In the genomic region with DNA sequence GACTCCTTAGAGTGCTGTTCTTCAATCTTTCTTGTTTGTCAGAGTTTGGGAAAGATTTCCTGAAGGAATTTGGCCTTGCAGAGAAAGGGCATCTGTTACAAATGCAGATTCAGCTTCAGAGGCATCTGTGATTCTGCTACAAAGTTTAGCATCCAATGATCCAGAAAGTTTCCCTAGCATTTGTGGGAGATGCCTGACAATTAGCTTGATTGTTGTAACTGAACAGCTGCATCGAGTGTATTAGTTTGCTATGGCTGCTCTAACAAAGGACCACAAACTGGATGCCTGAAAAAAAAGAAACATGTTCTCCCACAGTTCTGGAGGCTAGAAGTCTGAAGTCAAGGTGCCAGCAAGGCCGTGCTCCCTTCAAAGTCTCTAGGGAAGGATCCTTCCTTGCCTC, we compare ENCODE assay signal across 19 cellular contexts.
DNase-seq lines count a peak whose midpoint lies in the region; ATAC-seq and TF ChIP-seq lines count a peak whose summit lies in the region.
"Had no signal": no experiment of that assay in that cellular context is flagged by ENCODE, and none has a peak within 500 bp of the region (broad histone marks: within the 10 kb centered on the region; RNA-seq: fewer than 3 reads in every experiment).

No MANE protein-coding gene starts in this region.

- TF ChIP-seq CTCF in esophagus muscularis mucosa (IDR thresholded peaks at IDR 0.05) = no peak

- H3K9me3 ChIP-seq in esophagus muscularis mucosa = peaks cover 0 to 10% (median 0%) of the 10 kb centered on the region in 4 donors
- H3K9me3 ChIP-seq: BE2C, HAP-1 had no signal

- DNase-seq in left lobe of liver (ENCODE audit: low spot score) = peak; percentile 4
- DNase-seq in putamen (ENCODE audit: low spot score) = peak; percentile 54
- DNase-seq in SKM-1 (lab: John Stamatoyannopoulos, UW; ENCODE audit: unreplicated experiment) = no peak
- no peak for DNase-seq in NCI-H146 treated with DMSO at 0.1 percent for 48 hours (lab: John Stamatoyannopoulos, UW; ENCODE audit: unreplicated experiment)
- no peak for DNase-seq in esophagus muscularis mucosa (ENCODE audit: extremely low spot score)
- DNase-seq: BE2C; CD4-positive, CD25-positive, alpha-beta regulatory T cell; CD8-positive, alpha-beta memory T cell; COR-L47; DMS 273 treated with DMSO at 0.1 percent for 48 hours; DMS53; DND-41; EL; GM23248; IMR-90 had no signal

- no peaks in the 10 kb centered on the region for H3K27me3 ChIP-seq in esophagus muscularis mucosa
- H3K27me3 ChIP-seq: BE2C had no signal

- no peak for TF ChIP-seq POLR2A in esophagus muscularis mucosa (IDR thresholded peaks at IDR 0.05; ENCODE audit: low read depth)

- 74% methylated on average over 2 of the region's 2 CpGs for WGBS in esophagus muscularis mucosa

- H3K4me1 ChIP-seq in esophagus muscularis mucosa = no peaks in the 10 kb centered on the region
- H3K4me1 ChIP-seq: BE2C, HAP-1 had no signal

- no peak overlapping the region for H3K4me3 ChIP-seq in esophagus muscularis mucosa
- H3K4me3 ChIP-seq: GM12878, GM23248, HAP-1 had no signal

- TF ChIP-seq EP300 in esophagus muscularis mucosa (IDR thresholded peaks at IDR 0.05) = no peak

- H3K36me3 ChIP-seq in esophagus muscularis mucosa = no peaks in the 10 kb centered on the region
- H3K36me3 ChIP-seq: BE2C, HAP-1 had no signal

- intact Hi-C loops in esophagus muscularis mucosa (cut with DNase I) = no loop called here

- ATAC-seq in left lobe of liver (no peak), GM18858 (IDR thresholded peaks at IDR 0.05; ENCODE audit: unreplicated experiment) (no peak)
- ATAC-seq: GM12878 had no signal

- peak overlapping the region; percentile 24 for H3K27ac ChIP-seq in cingulate gyrus (ENCODE audit: low read depth, low read length)
- no peak overlapping the region for H3K27ac ChIP-seq in esophagus muscularis mucosa (replicated peaks in 1 of 4)
- H3K27ac ChIP-seq: GM23248 had no signal

Comparison
In these comparisons a context has a peak if more than half of its experiments do, and no peak if none do; other contexts are left out.
1. DNase-seq: peak in left lobe of liver (single experiment) and putamen (single experiment); none in SKM-1 (single experiment), NCI-H146 treated with DMSO at 0.1 percent for 48 hours (single experiment) and esophagus muscularis mucosa (single experiment).